8 cellular contexts compared by ENCODE assay signal in the genomic region with DNA sequence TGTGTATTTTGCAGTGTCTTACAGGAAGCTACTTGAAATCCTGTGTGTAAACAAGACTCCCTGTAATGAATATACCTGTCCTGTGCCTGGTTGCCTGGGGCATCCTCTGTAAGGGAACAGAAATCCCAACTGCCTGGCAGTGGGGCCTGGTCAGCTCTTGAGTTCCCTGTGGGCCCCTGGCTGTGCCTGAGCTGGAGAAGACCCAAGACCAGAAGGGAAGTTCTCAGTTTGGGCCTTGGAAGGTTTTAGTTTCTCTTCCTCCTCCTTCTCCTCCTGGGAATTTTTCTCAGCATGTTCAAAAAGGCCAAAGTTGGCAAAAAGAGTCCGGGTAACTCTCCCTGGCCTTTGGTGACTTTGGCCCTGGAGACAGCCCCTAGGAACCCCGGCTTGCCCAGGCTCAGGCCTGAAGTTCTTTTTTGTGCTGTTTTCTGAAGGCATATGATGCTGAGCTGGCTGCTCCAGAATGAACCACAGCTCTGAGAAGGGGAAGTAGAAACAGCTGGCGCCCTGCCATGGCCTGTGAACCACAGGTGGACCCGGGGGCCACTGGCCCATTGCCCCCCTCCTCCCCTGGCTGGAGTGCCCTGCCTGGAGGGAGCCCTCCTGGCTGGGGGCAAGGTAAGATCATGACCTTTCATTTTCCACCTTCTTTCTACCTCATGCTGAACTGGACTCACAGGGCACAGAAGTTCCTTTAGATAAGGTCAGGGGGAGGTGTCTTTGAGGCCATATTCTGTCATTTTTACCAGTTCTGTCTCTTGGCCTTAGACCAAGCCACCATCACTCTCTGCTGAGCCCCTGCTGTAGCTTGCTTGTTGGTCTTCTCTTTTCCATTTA. TPM values are rescaled to one million over a fixed set of nuclear protein-coding genes. Genes with fewer than 3 reads are reported as not detected.
DNase-seq lines count a peak whose midpoint lies in the region; ATAC-seq and TF ChIP-seq lines count a peak whose summit lies in the region.

No MANE protein-coding gene starts in this region.

- no peaks in the 10 kb centered on the region for H3K9me3 ChIP-seq in muscle layer of duodenum (ENCODE audit: control insufficient read depth in 1 of 2, low read length in 2 of 2)

- CTCF ChIA-PET in WTC11 (lab: Charles Lee) = interaction anchor here (0.8 to 2.5 kb wide), 2 partner anchors 21 to 37 kb away, joined by 4 to 8 read pairs; no protein-coding TSS in a partner anchor

- H3K36me3 ChIP-seq in muscle layer of duodenum (ENCODE audit: control insufficient read depth in 1 of 2, insufficient read depth in 2 of 2, low read length in 2 of 2) = peaks cover 0 to 14% of the 10 kb centered on the region in 2 donors

- H3K4me3 Mint-ChIP-seq in activated naive CD8-positive, alpha-beta T cell treated with anti-CD3 and anti-CD28 coated beads, Interleukin-2, amount 10 ng/mL, durations not matched to agents 7 days and 5 days = peak overlapping the region; percentile 71
- H3K4me3 Mint-ChIP-seq in WTC11 (no peak overlapping the region), nephron progenitor cell (no peak overlapping the region)

- H3K4me3 ChIP-seq in GM12865 (ENCODE audit: low read depth, low read length) (peak overlapping the region; percentile 36), muscle layer of duodenum (ENCODE audit: low read depth in 1 of 2, low read length in 2 of 2) (no peak overlapping the region)

- H3K36me3 Mint-ChIP-seq in activated naive CD8-positive, alpha-beta T cell treated with anti-CD3 and anti-CD28 coated beads, Interleukin-2, amount 10 ng/mL, durations not matched to agents 7 days and 5 days = peaks cover 48% of the 10 kb centered on the region
- H3K36me3 Mint-ChIP-seq in WTC11 (peaks cover 12% of the 10 kb centered on the region), nephron progenitor cell (ENCODE audit: low read depth) (peaks cover 4% of the 10 kb centered on the region)

- POLR2A ChIA-PET in activated naive CD8-positive, alpha-beta T cell treated with anti-CD3 and anti-CD28 coated beads, Interleukin-2, amount 10 ng/mL, durations not matched to agents 7 days and 5 days (lab: Charles Lee) = interaction anchor here (0.5 to 1.8 kb wide), 5 partner anchors 14 to 313 kb away, joined by 3 to 10 read pairs (median 6); a partner anchor contains a TSS
- POLR2A ChIA-PET in WTC11 (lab: Charles Lee) = no interaction called here

- peaks cover 46% of the 10 kb centered on the region for H3K4me1 Mint-ChIP-seq in activated naive CD8-positive, alpha-beta T cell treated with anti-CD3 and anti-CD28 coated beads, Interleukin-2, amount 10 ng/mL, durations not matched to agents 7 days and 5 days
- H3K4me1 Mint-ChIP-seq in WTC11 = peaks cover 18% of the 10 kb centered on the region
- H3K4me1 Mint-ChIP-seq in nephron progenitor cell = peaks cover 24% of the 10 kb centered on the region

- peak; percentile 56 for ATAC-seq in GM21360 (IDR thresholded peaks at IDR 0.05; ENCODE audit: unreplicated experiment)
- peak; percentile 76 for ATAC-seq in HG03571 (IDR thresholded peaks at IDR 0.05; ENCODE audit: unreplicated experiment)
- ATAC-seq in activated naive CD8-positive, alpha-beta T cell treated with anti-CD3 and anti-CD28 coated beads, Interleukin-2, amount 10 ng/mL, durations not matched to agents 7 days and 5 days (ENCODE audit: low read depth) = no peak
- ATAC-seq in WTC11 = no peak

- peak; percentile 82 for DNase-seq in GM12865 (ENCODE audit: low read depth)
- peak; percentile 32 for DNase-seq in activated naive CD8-positive, alpha-beta T cell treated with anti-CD3 and anti-CD28 coated beads, Interleukin-2, amount 10 ng/mL, durations not matched to agents 7 days and 5 days
- DNase-seq in WTC11 (ENCODE audit: low spot score) = no peak
- DNase-seq in nephron progenitor cell = no peak
- DNase-seq in NCI-H82 treated with DMSO at 0.1 percent for 48 hours (lab: John Stamatoyannopoulos, UW; ENCODE audit: unreplicated experiment) = no peak

- H3K27ac ChIP-seq in muscle layer of duodenum (ENCODE audit: low read length) = peak overlapping the region; percentile 2

- H3K27me3 Mint-ChIP-seq in activated naive CD8-positive, alpha-beta T cell treated with anti-CD3 and anti-CD28 coated beads, Interleukin-2, amount 10 ng/mL, durations not matched to agents 7 days and 5 days = no peaks in the 10 kb centered on the region
- H3K27me3 Mint-ChIP-seq in WTC11 (ENCODE audit: low read depth) = no peaks in the 10 kb centered on the region
- H3K27me3 Mint-ChIP-seq in nephron progenitor cell (ENCODE audit: low read depth, poor library complexity) = peaks cover 2% of the 10 kb centered on the region

- peak overlapping the region; percentile 93 for H3K27ac Mint-ChIP-seq in activated naive CD8-positive, alpha-beta T cell treated with anti-CD3 and anti-CD28 coated beads, Interleukin-2, amount 10 ng/mL, durations not matched to agents 7 days and 5 days
- H3K27ac Mint-ChIP-seq in WTC11 = no peak overlapping the region
- no peak overlapping the region for H3K27ac Mint-ChIP-seq in nephron progenitor cell

- TF ChIP-seq CTCF in GM12865 (IDR thresholded peaks at IDR 0.05; ENCODE audit: insufficient read depth, low read depth, low read length, missing control alignments) (no peak), WTC11 (IDR thresholded peaks at IDR 0.05) (no peak), nephron progenitor cell (IDR thresholded peaks at IDR 0.05) (no peak)

- peaks cover 8 to 20% of the 10 kb centered on the region in 2 donors for H3K4me1 ChIP-seq in muscle layer of duodenum (ENCODE audit: control insufficient read depth in 1 of 2, insufficient read depth in 2 of 2, low read length in 2 of 2)

- no peaks in the 10 kb centered on the region for H3K9me3 Mint-ChIP-seq in activated naive CD8-positive, alpha-beta T cell treated with anti-CD3 and anti-CD28 coated beads, Interleukin-2, amount 10 ng/mL, durations not matched to agents 7 days and 5 days
- H3K9me3 Mint-ChIP-seq in WTC11 (no peaks in the 10 kb centered on the region), nephron progenitor cell (peaks cover 3% of the 10 kb centered on the region)

- no peaks in the 10 kb centered on the region for H3K27me3 ChIP-seq in muscle layer of duodenum (ENCODE audit: low read depth, low read length)

TF ChIP-seq in WTC11, 78 proteins besides CTCF, POLR2A, EP300 and RAD21:
- TF ChIP-seq, protein P1, sequence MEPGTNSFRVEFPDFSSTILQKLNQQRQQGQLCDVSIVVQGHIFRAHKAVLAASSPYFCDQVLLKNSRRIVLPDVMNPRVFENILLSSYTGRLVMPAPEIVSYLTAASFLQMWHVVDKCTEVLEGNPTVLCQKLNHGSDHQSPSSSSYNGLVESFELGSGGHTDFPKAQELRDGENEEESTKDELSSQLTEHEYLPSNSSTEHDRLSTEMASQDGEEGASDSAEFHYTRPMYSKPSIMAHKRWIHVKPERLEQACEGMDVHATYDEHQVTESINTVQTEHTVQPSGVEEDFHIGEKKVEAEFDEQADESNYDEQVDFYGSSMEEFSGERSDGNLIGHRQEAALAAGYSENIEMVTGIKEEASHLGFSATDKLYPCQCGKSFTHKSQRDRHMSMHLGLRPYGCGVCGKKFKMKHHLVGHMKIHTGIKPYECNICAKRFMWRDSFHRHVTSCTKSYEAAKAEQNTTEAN (CRISPR knock-in tag; IDR thresholded peaks at IDR 0.05) = no peak
- no peak for TF ChIP-seq ZNF219 (CRISPR knock-in tag; IDR thresholded peaks at IDR 0.05; ENCODE audit: borderline replicate concordance)
- no peak for TF ChIP-seq NR1H2 (CRISPR knock-in tag; IDR thresholded peaks at IDR 0.05)
- TF ChIP-seq EMX1 (CRISPR knock-in tag; IDR thresholded peaks at IDR 0.05) = no peak
- TF ChIP-seq, protein P2, sequence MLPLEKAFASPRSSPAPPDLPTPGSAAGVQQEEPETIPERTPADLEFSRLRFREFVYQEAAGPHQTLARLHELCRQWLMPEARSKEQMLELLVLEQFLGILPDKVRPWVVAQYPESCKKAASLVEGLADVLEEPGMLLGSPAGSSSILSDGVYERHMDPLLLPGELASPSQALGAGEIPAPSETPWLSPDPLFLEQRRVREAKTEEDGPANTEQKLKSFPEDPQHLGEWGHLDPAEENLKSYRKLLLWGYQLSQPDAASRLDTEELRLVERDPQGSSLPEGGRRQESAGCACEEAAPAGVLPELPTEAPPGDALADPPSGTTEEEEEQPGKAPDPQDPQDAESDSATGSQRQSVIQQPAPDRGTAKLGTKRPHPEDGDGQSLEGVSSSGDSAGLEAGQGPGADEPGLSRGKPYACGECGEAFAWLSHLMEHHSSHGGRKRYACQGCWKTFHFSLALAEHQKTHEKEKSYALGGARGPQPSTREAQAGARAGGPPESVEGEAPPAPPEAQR (CRISPR knock-in tag; IDR thresholded peaks at IDR 0.05) = no peak
- no peak for TF ChIP-seq ZNF317 (CRISPR knock-in tag; IDR thresholded peaks at IDR 0.05; ENCODE audit: borderline replicate concordance, low read depth)
- TF ChIP-seq, protein P3, sequence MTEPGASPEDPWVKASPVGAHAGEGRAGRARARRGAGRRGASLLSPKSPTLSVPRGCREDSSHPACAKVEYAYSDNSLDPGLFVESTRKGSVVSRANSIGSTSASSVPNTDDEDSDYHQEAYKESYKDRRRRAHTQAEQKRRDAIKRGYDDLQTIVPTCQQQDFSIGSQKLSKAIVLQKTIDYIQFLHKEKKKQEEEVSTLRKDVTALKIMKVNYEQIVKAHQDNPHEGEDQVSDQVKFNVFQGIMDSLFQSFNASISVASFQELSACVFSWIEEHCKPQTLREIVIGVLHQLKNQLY (CRISPR knock-in tag; IDR thresholded peaks at IDR 0.05) = no peak
- TF ChIP-seq ZNF671 (CRISPR knock-in tag; IDR thresholded peaks at IDR 0.05) = no peak
- TF ChIP-seq KAT7 (CRISPR knock-in tag; IDR thresholded peaks at IDR 0.05; ENCODE audit: borderline replicate concordance) = no peak

RNA-seq across cellular contexts. Expression of a gene that starts 5.8 kb away (rescaled TPM):
- 10 to 100 TPM; 22.0 to 23.1 TPM for total RNA-seq in activated naive CD8-positive, alpha-beta T cell treated with anti-CD3 and anti-CD28 coated beads, Interleukin-2, amount 10 ng/mL, durations not matched to agents 7 days and 5 days
- total RNA-seq in WTC11 (2021) = 8.1 to 12.3 TPM (median 8.5 TPM) in 3 replicates

RNA-seq across cellular contexts. Expression of a gene that starts 29.3 kb away (rescaled TPM):
- total RNA-seq in activated naive CD8-positive, alpha-beta T cell treated with anti-CD3 and anti-CD28 coated beads, Interleukin-2, amount 10 ng/mL, durations not matched to agents 7 days and 5 days = 10 to 100 TPM; 95.8 to 96.7 TPM
- 91.3 to 108 TPM (median 92.4 TPM) in 3 replicates for total RNA-seq in WTC11 (2021)

RNA-seq across cellular contexts. Expression of a gene that starts 40.7 kb away (rescaled TPM):
- total RNA-seq in activated naive CD8-positive, alpha-beta T cell treated with anti-CD3 and anti-CD28 coated beads, Interleukin-2, amount 10 ng/mL, durations not matched to agents 7 days and 5 days = not detected
- not detected in 3 replicates for total RNA-seq in WTC11 (2021)

Comparison
In these comparisons a context has a peak if more than half of its experiments do, and no peak if none do; other contexts are left out.
1. DNase-seq: peak in GM12865 (single experiment) and activated naive CD8-positive, alpha-beta T cell treated with anti-CD3 and anti-CD28 coated beads, Interleukin-2, amount 10 ng/mL, durations not matched to agents 7 days and 5 days (single experiment); none in WTC11 (single experiment), nephron progenitor cell (single experiment) and NCI-H82 treated with DMSO at 0.1 percent for 48 hours (single experiment).
2. ATAC-seq: peak in GM21360 (single experiment) and HG03571 (single experiment); none in activated naive CD8-positive, alpha-beta T cell treated with anti-CD3 and anti-CD28 coated beads, Interleukin-2, amount 10 ng/mL, durations not matched to agents 7 days and 5 days (single experiment) and WTC11 (single experiment).